Comparison of ENCODE assay signal across 17 cellular contexts in genomic region chr1:200223207-200223606, GRCh38.
A peak's percentile ranks its signal among the peaks of the same experiment; 100 is the strongest.
DNase-seq lines count a peak whose midpoint lies in the region; ATAC-seq, FAIRE-seq and TF ChIP-seq lines count a peak whose summit lies in the region.
"Had no signal": no experiment of that assay in that cellular context is flagged by ENCODE, and none has a peak within 500 bp of the region (broad histone marks: within the 10 kb centered on the region; RNA-seq: fewer than 3 reads in every experiment).

No MANE protein-coding gene starts in this region.

- H2BK12ac ChIP-seq in H9 (ENCODE audit: insufficient read length, low read depth, low read length) = no peak overlapping the region

- H4K91ac ChIP-seq in H9 (ENCODE audit: insufficient read length, low read depth, low read length) = no peak overlapping the region

- DNase-seq in HepG2 (ENCODE audit: low spot score) (no peak), M059J (ENCODE audit: low read depth) (peak; percentile 26), right lobe of liver (no peak), brain microvascular endothelial cell (no peak), H9 (no peak)
- DNase-seq: C1 segment of cervical spinal cord; Caco-2; CD8-positive, alpha-beta T cell; DMS153; DND-41; GM23248; HCEC 1CT had no signal

- no peak overlapping the region for H3K27ac Mint-ChIP-seq in H9
- H3K27ac Mint-ChIP-seq: CD8-positive, alpha-beta T cell had no signal

- no peak overlapping the region for H3K4me3 ChIP-seq in liver (ENCODE audit: low read depth in 1 of 3, low read length in 3 of 3)
- no peak overlapping the region for H3K4me3 ChIP-seq in HepG2 (replicated peaks in 1 of 3; ENCODE audit: insufficient read depth in 1 of 3, low read depth in 2 of 3, low read length in 3 of 3)
- no peak overlapping the region for H3K4me3 ChIP-seq in right lobe of liver
- H3K4me3 ChIP-seq in brain microvascular endothelial cell (ENCODE audit: low read depth, low read length) = no peak overlapping the region
- H3K4me3 ChIP-seq: GM23248 had no signal

- no peak overlapping the region for H3K14ac ChIP-seq in H9 (ENCODE audit: insufficient read depth, low read length)

- TF ChIP-seq EP300 in HepG2 (IDR thresholded peaks at IDR 0.05; ENCODE audit: low read depth in 2 of 2, low read length in 2 of 2) (no peak), HepG2 (CRISPR knock-in tag; IDR thresholded peaks at IDR 0.05; ENCODE audit: borderline replicate concordance) (no peak)

- ATAC-seq in HepG2 (no peak), right lobe of liver (peak in 3 of 4 donors; percentile 19 to 41 (median 26)), GM21529 (IDR thresholded peaks at IDR 0.05; ENCODE audit: unreplicated experiment) (no peak)
- ATAC-seq: CD8-positive, alpha-beta T cell had no signal

- peaks cover 35 to 41% of the 10 kb centered on the region in 2 experiments for H3K4me1 Mint-ChIP-seq in H9

- H4K20me1 ChIP-seq in HepG2 (ENCODE audit: insufficient read depth, low read length) (no peaks in the 10 kb centered on the region), H9 (ENCODE audit: control insufficient read depth, insufficient read depth, insufficient read length) (no peaks in the 10 kb centered on the region)

- H4K8ac ChIP-seq in H9 (replicated peaks; ENCODE audit: insufficient read length, low read depth, low read length) = no peak overlapping the region

- no peak overlapping the region for H3K23ac ChIP-seq in H9 (ENCODE audit: insufficient read length, low read depth, low read length)

- no peaks in the 10 kb centered on the region for H3K23me2 ChIP-seq in H9 (ENCODE audit: insufficient read length, low read depth, low read length, poor library complexity, severe bottlenecking)

- no peaks in the 10 kb centered on the region for H3K79me2 ChIP-seq in HepG2 (ENCODE audit: insufficient read depth, low read length)
- no peaks in the 10 kb centered on the region for H3K79me2 ChIP-seq in H9 (ENCODE audit: insufficient read depth, low read length)

- H4K5ac ChIP-seq in H9 (ENCODE audit: insufficient read length, low read depth, low read length) = no peak overlapping the region

- in situ Hi-C loops in HepG2 (cut with HindIII; ENCODE audit: extremely low pct_ligation_motif_present, low pct_unique_long_range_greater_than_20kb) (no loop called here), brain microvascular endothelial cell (cut with HindIII; ENCODE audit: low pct_ligation_motif_present, low sequenced_read_pairs) (no loop called here)

- TF ChIP-seq POLR2A in HepG2 (IDR thresholded peaks at IDR 0.05; ENCODE audit: insufficient read depth in 1 of 2, low read depth in 2 of 2, low read length in 2 of 2) (no peak), right lobe of liver (IDR thresholded peaks at IDR 0.05) (no peak)

- no peaks in the 10 kb centered on the region for H3K27me3 ChIP-seq in liver (ENCODE audit: control insufficient read depth in 4 of 4, insufficient read depth in 4 of 4, low read length in 3 of 4)
- H3K27me3 ChIP-seq in HepG2 (ENCODE audit: control insufficient read depth in 1 of 2, insufficient read depth in 2 of 2, low read length in 2 of 2) = no peaks in the 10 kb centered on the region
- H3K27me3 ChIP-seq in right lobe of liver = no peaks in the 10 kb centered on the region
- H3K27me3 ChIP-seq in brain microvascular endothelial cell (replicated peaks) = no peaks in the 10 kb centered on the region
- no peaks in the 10 kb centered on the region for H3K27me3 ChIP-seq in H9 (ENCODE audit: insufficient read depth, low read length)

- H3K27ac ChIP-seq in liver (ENCODE audit: low read depth in 1 of 2, low read length in 2 of 2) = no peak overlapping the region
- no peak overlapping the region for H3K27ac ChIP-seq in HepG2 (ENCODE audit: extremely low read length, insufficient read depth, low read length)
- no peak overlapping the region for H3K27ac ChIP-seq in right lobe of liver
- H3K27ac ChIP-seq in brain microvascular endothelial cell = no peak overlapping the region
- H3K27ac ChIP-seq in H9 (ENCODE audit: insufficient read length, low read depth, low read length) = no peak overlapping the region

- no peak overlapping the region for H2BK120ac ChIP-seq in H9 (ENCODE audit: low read depth, low read length, poor library complexity, severe bottlenecking)

- no peak overlapping the region for H2BK5ac ChIP-seq in H9 (ENCODE audit: insufficient read length, low read length)

- H3K4ac ChIP-seq in H9 (ENCODE audit: low read depth, low read length) = no peak overlapping the region

- BruUV-seq in HepG2 (replicated peaks; lab: Mats Ljungman, UMichigan) = no TSS peak

- WGBS in liver = 36% methylated on average over 2 of the region's 2 CpGs
- 0% methylated on average over 2 of the region's 2 CpGs for WGBS in HepG2 (ENCODE audit: low lambda C conversion rate)
- WGBS in right lobe of liver (ENCODE audit: insufficient coverage, low coverage, low lambda C conversion rate, missing lambda C conversion rate) = 28% methylated on average over 2 of the region's 2 CpGs
- no CpG with 5 or more reads among the region's 2 CpGs for WGBS in H9 (ENCODE audit: extremely low coverage, insufficient read length, low lambda C conversion rate)

- TF ChIP-seq RAD21 in liver (IDR thresholded peaks at IDR 0.05) = peak in 1 of 2 donors; percentile 13
- TF ChIP-seq RAD21 in HepG2 (CRISPR knock-in tag; IDR thresholded peaks at IDR 0.05) = no peak

- CTCF ChIA-PET in HepG2 (lab: Yijun Ruan, JAX; ENCODE audit: low intra/inter-chr PET ratio, low total read pairs) = no interaction called here

- H3K4me3 Mint-ChIP-seq in H9 = no peak overlapping the region
- H3K4me3 Mint-ChIP-seq: CD8-positive, alpha-beta T cell had no signal

- FAIRE-seq in HepG2 (lab: Jason Lieb, UNC) = no peak
- FAIRE-seq: G401.6, GM12892, H54 had no signal

- H2AFZ ChIP-seq in HepG2 (ENCODE audit: low read length) (no peak overlapping the region), H9 (ENCODE audit: low read length) (no peak overlapping the region)
- H2AFZ ChIP-seq: GM23248 had no signal

- TF ChIP-seq CTCF in liver (IDR thresholded peaks at IDR 0.05; ENCODE audit: low read depth, low read length, missing input control) (no peak), HepG2 (CRISPR knock-in tag; IDR thresholded peaks at IDR 0.05) (no peak), right lobe of liver (IDR thresholded peaks at IDR 0.05) (no peak), brain microvascular endothelial cell (IDR thresholded peaks at IDR 0.05; ENCODE audit: low read depth, low read length, missing control alignments) (no peak), H9 (conservative IDR thresholded peaks at IDR 0.05) (no peak)

- H3K56ac ChIP-seq in H9 (ENCODE audit: insufficient read length, low read depth, low read length) = no peak overlapping the region

- intact Hi-C loops in HepG2 (cut with micrococcal nuclease; ENCODE audit: unreplicated experiment) = no loop called here
- intact Hi-C loops in right lobe of liver (cut with DNase I) = no loop called here

- H2BK20ac ChIP-seq in H9 (ENCODE audit: low read depth, low read length, poor library complexity, severe bottlenecking) = no peak overlapping the region

- no peak overlapping the region for H3K18ac ChIP-seq in H9 (ENCODE audit: insufficient read length, low read depth, low read length)

- H3K9me3 ChIP-seq in liver (ENCODE audit: control insufficient read depth in 4 of 4, low read length in 3 of 4) (no peaks in the 10 kb centered on the region), HepG2 (ENCODE audit: low read length) (no peaks in the 10 kb centered on the region), right lobe of liver (no peaks in the 10 kb centered on the region), H9 (ENCODE audit: control insufficient read depth, low read depth, low read length) (no peaks in the 10 kb centered on the region)
- H3K9me3 ChIP-seq: Caco-2 had no signal

- H3K79me1 ChIP-seq in H9 (ENCODE audit: insufficient read depth, low read depth, low read length, poor library complexity, severe bottlenecking) = no peaks in the 10 kb centered on the region

- H2AK5ac ChIP-seq in H9 (ENCODE audit: insufficient read length, low read length) = no peak overlapping the region

- H3T11ph ChIP-seq in H9 (ENCODE audit: low read length) = no peak overlapping the region

- POLR2A ChIA-PET in HepG2 (lab: Yijun Ruan, JAX) = no interaction called here

- H3K27me3 Mint-ChIP-seq in H9 (ENCODE audit: low read depth) = no peaks in the 10 kb centered on the region; the same call in 1 of the 2 replicates

- H3K4me1 ChIP-seq in liver (ENCODE audit: control insufficient read depth in 4 of 4, insufficient read depth in 4 of 4, low read length in 3 of 4) (peaks cover 0 to 7% (median 6%) of the 10 kb centered on the region in 4 donors), HepG2 (ENCODE audit: insufficient read depth, low read length) (no peaks in the 10 kb centered on the region), right lobe of liver (peaks cover 0 to 11% (median 0%) of the 10 kb centered on the region in 4 donors), H9 (ENCODE audit: insufficient read depth, low read length) (peaks cover 6% of the 10 kb centered on the region; the same call in 1 of the 2 replicates)
- H3K4me1 ChIP-seq: Caco-2 had no signal

- peaks cover 0 to 8% of the 10 kb centered on the region in 2 experiments; a peak in 1 of 5 replicates for H3K9me3 Mint-ChIP-seq in H9
- H3K9me3 Mint-ChIP-seq: CD8-positive, alpha-beta T cell had no signal

- H3K9ac ChIP-seq in liver (ENCODE audit: low read depth in 1 of 2, low read length in 2 of 2) = no peak overlapping the region
- no peak overlapping the region for H3K9ac ChIP-seq in HepG2 (ENCODE audit: insufficient read depth, low read depth, low read length)
- no peak overlapping the region for H3K9ac ChIP-seq in H9 (ENCODE audit: extremely low read depth, insufficient read length, low read length)

- H3K36me3 ChIP-seq in liver (ENCODE audit: control insufficient read depth in 4 of 4, insufficient read depth in 3 of 4, low read depth in 1 of 4, low read length in 3 of 4) (no peaks in the 10 kb centered on the region), HepG2 (replicated peaks in 1 of 2; ENCODE audit: control insufficient read depth in 1 of 2, insufficient read depth in 2 of 2, low read length in 2 of 2) (no peaks in the 10 kb centered on the region), right lobe of liver (no peaks in the 10 kb centered on the region), brain microvascular endothelial cell (replicated peaks) (no peaks in the 10 kb centered on the region)

- H3K4me2 ChIP-seq in HepG2 (ENCODE audit: low read depth, low read length) (no peak overlapping the region), H9 (ENCODE audit: insufficient read depth, insufficient read length, low read length) (no peak overlapping the region)

- H3K36me3 Mint-ChIP-seq in H9 (ENCODE audit: insufficient read depth in 1 of 3, low read depth in 3 of 3) = no peaks in the 10 kb centered on the region
- H3K36me3 Mint-ChIP-seq: CD8-positive, alpha-beta T cell had no signal

- H2BK15ac ChIP-seq in H9 (ENCODE audit: low read depth, low read length) = no peak overlapping the region

TF ChIP-seq in liver, 16 proteins besides CTCF, POLR2A, EP300 and RAD21:
- TF ChIP-seq HNF4A (conservative IDR thresholded peaks at IDR 0.05) (peak; percentile 57 to 59), JUND (IDR thresholded peaks at IDR 0.05) (no peak)

TF ChIP-seq in HepG2, 621 proteins besides CTCF, POLR2A, EP300 and RAD21 (continues in another document):
- TF ChIP-seq TCF12 (IDR thresholded peaks at IDR 0.05) (no peak), TCF12 (CRISPR knock-in tag; IDR thresholded peaks at IDR 0.05) (no peak)

Comparison
In these comparisons a context has a peak if more than half of its experiments do, and no peak if none do; other contexts are left out.
1. ATAC-seq: peak in right lobe of liver (3 of 4); none in HepG2 (single experiment) and GM21529 (single experiment).